ENCODE assay signal across 3 cellular contexts in the genomic region with DNA sequence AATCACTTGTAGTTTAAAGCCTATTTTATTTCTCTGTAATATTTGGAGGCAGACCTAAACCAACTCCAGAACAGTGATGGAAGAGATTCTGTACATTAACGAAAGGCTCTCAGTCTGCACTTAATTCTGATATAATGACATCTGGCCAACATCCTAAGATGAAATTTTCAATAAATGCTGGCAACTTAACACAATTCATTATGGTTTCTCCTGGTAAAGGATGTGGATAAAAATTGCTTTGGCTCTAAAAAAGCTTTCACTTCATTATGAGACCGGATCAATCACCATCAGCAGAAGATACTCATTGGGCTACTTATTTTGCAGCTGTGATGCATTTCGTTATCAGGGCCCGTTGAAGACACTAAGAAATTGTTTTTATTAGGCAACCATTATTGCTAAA.
"Had no signal": no experiment of that assay in that cellular context is flagged by ENCODE, and none has a peak within 500 bp of the region (broad histone marks: within the 10 kb centered on the region; RNA-seq: fewer than 3 reads in every experiment).

No MANE protein-coding gene starts in this region.

- ATAC-seq: GM12878 had no signal

- DNase-seq: GDM1, GF-D8 had no signal

- H3K4me3 ChIP-seq: GM12878 had no signal
